Comparison of ENCODE assay signal across 23 cellular contexts in the genomic region with DNA sequence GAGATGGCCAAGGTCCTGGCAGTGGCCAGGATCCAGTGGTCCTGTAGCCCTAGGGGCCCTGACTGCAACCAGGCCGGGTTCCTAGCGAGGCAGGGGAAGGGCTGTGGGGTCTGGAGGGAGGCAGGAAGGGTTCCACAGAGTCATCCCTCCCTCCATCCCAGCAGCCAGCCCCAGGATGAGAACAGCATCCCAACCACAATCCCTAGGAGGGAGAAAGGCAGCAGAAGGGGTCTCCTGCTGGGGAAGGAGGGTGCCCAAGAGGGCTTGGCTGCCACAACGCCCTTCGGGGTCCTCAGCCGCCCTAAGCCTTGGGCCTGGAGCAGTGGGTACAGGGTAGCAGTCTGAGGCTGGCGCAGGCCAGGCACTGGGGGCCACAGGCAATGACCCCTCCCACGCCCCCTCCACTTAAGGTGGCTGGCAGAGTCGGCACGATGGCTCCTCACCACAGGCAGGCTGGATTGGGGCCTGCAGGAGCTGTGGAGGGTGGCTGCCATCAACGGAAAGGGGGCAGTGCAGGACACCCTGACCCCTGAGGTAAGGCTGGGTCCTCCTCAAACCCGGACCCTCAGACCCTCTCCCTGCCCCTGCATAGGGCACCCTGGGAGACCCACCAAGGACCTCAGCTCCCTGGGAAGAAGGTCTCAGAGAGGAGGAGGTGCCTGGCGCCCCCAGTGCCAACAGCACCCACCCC. TPM values are rescaled to one million over a fixed set of nuclear protein-coding genes. Genes with fewer than 3 reads are reported as not detected.
DNase-seq lines count a peak whose midpoint lies in the region; ATAC-seq and TF ChIP-seq lines count a peak whose summit lies in the region.
"Had no signal": no experiment of that assay in that cellular context is flagged by ENCODE, and none has a peak within 500 bp of the region (broad histone marks: within the 10 kb centered on the region; RNA-seq: fewer than 3 reads in every experiment).

No MANE protein-coding gene starts in this region.

- H3K27me3 Mint-ChIP-seq in glutamatergic neuron (ENCODE audit: unreplicated experiment): peaks cover 8% of the 10 kb centered on the region
- H3K27me3 Mint-ChIP-seq: B cell had no signal

- intact Hi-C loops in Right ventricle myocardium superior (cut with DNase I): no loop called here
- intact Hi-C loops in left ventricle myocardium superior (cut with micrococcal nuclease): no loop called here
- intact Hi-C loops in mucosa of descending colon (cut with DNase I, micrococcal nuclease): no loop called here
- intact Hi-C loops in upper lobe of right lung (cut with DNase I): no loop called here

- no peaks in the 10 kb centered on the region for H3K36me3 Mint-ChIP-seq in glutamatergic neuron (ENCODE audit: unreplicated experiment)

- H3K36me3 ChIP-seq in mucosa of descending colon (ENCODE audit: low read depth) (no peaks in the 10 kb centered on the region), upper lobe of right lung (no peaks in the 10 kb centered on the region)
- H3K36me3 ChIP-seq: MG63 had no signal

- ATAC-seq in Right ventricle myocardium superior (ENCODE audit: poor library complexity) (no peak), left ventricle myocardium superior (no peak), mucosa of descending colon (no peak), upper lobe of right lung (no peak), HG02623 (IDR thresholded peaks at IDR 0.05; ENCODE audit: unreplicated experiment) (no peak), GM18867 (IDR thresholded peaks at IDR 0.05; ENCODE audit: unreplicated experiment) (no peak)
- ATAC-seq: A549, K562 had no signal

- H3K4me1 ChIP-seq in mucosa of descending colon (ENCODE audit: low read depth) (no peaks in the 10 kb centered on the region), upper lobe of right lung (no peaks in the 10 kb centered on the region)
- H3K4me1 ChIP-seq: A549 had no signal

- no peak overlapping the region for H3K27ac ChIP-seq in upper lobe of right lung
- H3K27ac ChIP-seq: A549 had no signal

- TF ChIP-seq CTCF in glutamatergic neuron (IDR thresholded peaks at IDR 0.05; ENCODE audit: partially characterized antibody, unreplicated experiment): no peak
- TF ChIP-seq CTCF in mucosa of descending colon (IDR thresholded peaks at IDR 0.05): no peak
- no peak for TF ChIP-seq CTCF in upper lobe of right lung (IDR thresholded peaks at IDR 0.05)

- H3K27me3 ChIP-seq in upper lobe of right lung: no peaks in the 10 kb centered on the region
- H3K27me3 ChIP-seq: MG63 had no signal

- peaks cover 2% of the 10 kb centered on the region for H3K4me1 Mint-ChIP-seq in glutamatergic neuron (ENCODE audit: low read depth, unreplicated experiment)
- H3K4me1 Mint-ChIP-seq: B cell had no signal

- no peak overlapping the region for H3K4me3 Mint-ChIP-seq in glutamatergic neuron (ENCODE audit: unreplicated experiment)
- H3K4me3 Mint-ChIP-seq: B cell, HFFc6 had no signal

- no peak overlapping the region for H3K27ac Mint-ChIP-seq in glutamatergic neuron (ENCODE audit: unreplicated experiment)
- H3K27ac Mint-ChIP-seq: B cell, HFFc6 had no signal

- H3K4me3 ChIP-seq in mucosa of descending colon (no peak overlapping the region), upper lobe of right lung (no peak overlapping the region)
- H3K4me3 ChIP-seq: A549, K562, MG63 had no signal

- H3K9me3 Mint-ChIP-seq in glutamatergic neuron (ENCODE audit: unreplicated experiment): peaks cover 3% of the 10 kb centered on the region
- H3K9me3 Mint-ChIP-seq: HFFc6 had no signal

- DNase-seq in Right ventricle myocardium superior (peak; percentile 22), left ventricle myocardium superior (no peak), glutamatergic neuron (peak; percentile 3), mucosa of descending colon (peak in 2 of 3 donors; percentile 15 to 25), upper lobe of right lung (peak; percentile 50)
- DNase-seq: DMS53, GDM1, HFFc6, MG63, NCI-H1417, NCI-H1694 treated with DMSO at 0.1 percent for 48 hours, NCI-H2081 treated with DMSO at 0.1 percent for 48 hours, NCI-H446, NCI-H526, SHP77 treated with DMSO at 0.1 percent for 48 hours had no signal

- H3K9me3 ChIP-seq in mucosa of descending colon (no peaks in the 10 kb centered on the region), upper lobe of right lung (no peaks in the 10 kb centered on the region)
- H3K9me3 ChIP-seq: A549, MG63 had no signal

RNA-seq across cellular contexts. Expression of gene SLC22A12, which starts 7.2 kb away (rescaled TPM):
- total RNA-seq in Right ventricle myocardium superior: not detected
- total RNA-seq in left ventricle myocardium superior: not detected
- total RNA-seq in glutamatergic neuron (ENCODE audit: unreplicated experiment): not detected
- not detected for total RNA-seq in mucosa of descending colon
- total RNA-seq in upper lobe of right lung: not detected
- total RNA-seq: B cell, H4, HFFc6, K562, LHCN-M2, OCI-LY7 had no signal

RNA-seq across cellular contexts. Expression of gene SLC22A11, which starts 42.5 kb away (rescaled TPM):
- total RNA-seq in Right ventricle myocardium superior (not detected), left ventricle myocardium superior (not detected), glutamatergic neuron (ENCODE audit: unreplicated experiment) (not detected), mucosa of descending colon (under 1 TPM in 1 of 3 donors, not detected in 2; 0.20 TPM), upper lobe of right lung (not detected)
- total RNA-seq: B cell, H4, HFFc6, K562, LHCN-M2 had no signal
